In the genomic region with DNA sequence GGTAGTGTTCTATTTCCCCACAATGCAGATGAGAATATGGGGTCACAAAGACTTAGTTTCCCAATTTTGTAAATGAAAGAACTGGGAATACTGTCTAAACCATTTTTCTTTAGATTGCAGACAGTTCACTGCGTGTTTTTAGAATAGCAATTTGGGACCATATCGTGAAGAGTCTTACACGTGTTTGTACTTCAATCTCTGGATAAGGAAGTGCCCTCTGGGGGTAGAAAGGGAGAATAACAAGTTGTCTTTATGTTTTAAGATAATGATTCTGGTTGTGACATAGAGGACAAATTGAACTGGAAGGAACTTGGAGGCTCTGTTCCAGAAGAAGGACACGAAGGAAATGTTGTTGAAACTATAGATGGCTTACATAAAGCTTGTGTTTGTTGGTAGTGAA, we compare ENCODE assay signal across 8 cellular contexts.
A peak's percentile ranks its signal among the peaks of the same experiment; 100 is the strongest.
DNase-seq lines count a peak whose midpoint lies in the region; ATAC-seq and TF ChIP-seq lines count a peak whose summit lies in the region.

No MANE protein-coding gene starts in this region.

- 12 to 13% methylated on average over 4 of the region's 4 CpGs for WGBS in upper lobe of left lung, 2 donors

- H3K36me3 Mint-ChIP-seq in activated CD4-positive, alpha-beta T cell treated with anti-CD3 and anti-CD28 coated beads for 36 hours (ENCODE audit: low read depth): no peaks in the 10 kb centered on the region
- no peaks in the 10 kb centered on the region for H3K36me3 Mint-ChIP-seq in natural killer cell

- no peaks in the 10 kb centered on the region for H3K27me3 ChIP-seq in upper lobe of left lung

- no peak for TF ChIP-seq POLR2A in upper lobe of left lung (IDR thresholded peaks at IDR 0.05)

- H3K9me3 ChIP-seq in upper lobe of left lung: no peaks in the 10 kb centered on the region

- CTCF ChIA-PET in activated CD4-positive, alpha-beta T cell treated with anti-CD3 and anti-CD28 coated beads for 36 hours (lab: Charles Lee): no interaction called here

- H3K4me1 ChIP-seq in upper lobe of left lung: no peaks in the 10 kb centered on the region

- peak; percentile 33 for ATAC-seq in activated CD4-positive, alpha-beta T cell treated with anti-CD3 and anti-CD28 coated beads for 36 hours
- ATAC-seq in upper lobe of left lung (ENCODE audit: low FRiP score in 2 of 2) (no peak), GM21717 (IDR thresholded peaks at IDR 0.05; ENCODE audit: unreplicated experiment) (no peak), natural killer cell (no peak)

- TF ChIP-seq EP300 in upper lobe of left lung (IDR thresholded peaks at IDR 0.05): no peak

- H3K36me3 ChIP-seq in upper lobe of left lung: no peaks in the 10 kb centered on the region

- POLR2A ChIA-PET in activated CD4-positive, alpha-beta T cell treated with anti-CD3 and anti-CD28 coated beads for 36 hours (lab: Charles Lee): no interaction called here

- H3K27me3 Mint-ChIP-seq in activated CD4-positive, alpha-beta T cell treated with anti-CD3 and anti-CD28 coated beads for 36 hours: no peaks in the 10 kb centered on the region
- H3K27me3 Mint-ChIP-seq in natural killer cell (ENCODE audit: low read depth in 2 of 2): no peaks in the 10 kb centered on the region

- no peaks in the 10 kb centered on the region for H3K4me1 Mint-ChIP-seq in activated CD4-positive, alpha-beta T cell treated with anti-CD3 and anti-CD28 coated beads for 36 hours
- no peaks in the 10 kb centered on the region for H3K4me1 Mint-ChIP-seq in natural killer cell

- H3K27ac Mint-ChIP-seq in activated CD4-positive, alpha-beta T cell treated with anti-CD3 and anti-CD28 coated beads for 36 hours: no peak overlapping the region
- no peak overlapping the region for H3K27ac Mint-ChIP-seq in natural killer cell

- TF ChIP-seq CTCF in epithelial cell of proximal tubule (conservative IDR thresholded peaks at IDR 0.05; ENCODE audit: low read depth, low read length): peak; percentile 65
- peak in 4 of 6 experiments; percentile 9 to 29 (median 16) for TF ChIP-seq CTCF in upper lobe of left lung (IDR thresholded peaks at IDR 0.05)
- no peak for TF ChIP-seq CTCF in natural killer cell (IDR thresholded peaks at IDR 0.05)

- no peak for DNase-seq in activated CD4-positive, alpha-beta T cell treated with anti-CD3 and anti-CD28 coated beads for 36 hours
- DNase-seq in activated CD4-positive, alpha-beta T cell treated with anti-CD3 and anti-CD28 coated beads, Interleukin-2, amount 50 U/mL, for 48 hours: no peak
- peak; percentile 28 for DNase-seq in NCI-H524 treated with DMSO at 0.1 percent for 48 hours (lab: John Stamatoyannopoulos, UW)
- no peak for DNase-seq in epithelial cell of proximal tubule (ENCODE audit: low read depth)
- no peak for DNase-seq in upper lobe of left lung
- DNase-seq in COLO668 (lab: John Stamatoyannopoulos, UW; ENCODE audit: unreplicated experiment): no peak
- no peak for DNase-seq in natural killer cell

- no peak overlapping the region for H3K4me3 Mint-ChIP-seq in activated CD4-positive, alpha-beta T cell treated with anti-CD3 and anti-CD28 coated beads for 36 hours
- H3K4me3 Mint-ChIP-seq in natural killer cell: no peak overlapping the region

- intact Hi-C loops in activated CD4-positive, alpha-beta T cell treated with anti-CD3 and anti-CD28 coated beads for 36 hours (cut with DNase I, micrococcal nuclease): loop anchor here in 1 of 2 experiments (2.0 to 10.0 kb wide), 3 partner anchors 1152 to 1594 kb away; no protein-coding TSS in a partner anchor
- intact Hi-C loops in natural killer cell (cut with micrococcal nuclease): no loop called here

- no peaks in the 10 kb centered on the region for H3K9me3 Mint-ChIP-seq in activated CD4-positive, alpha-beta T cell treated with anti-CD3 and anti-CD28 coated beads for 36 hours (ENCODE audit: low read depth)
- H3K9me3 Mint-ChIP-seq in natural killer cell: peaks cover 5 to 12% of the 10 kb centered on the region in 2 donors

- H3K4me3 ChIP-seq in epithelial cell of proximal tubule (ENCODE audit: low read depth, low read length) (no peak overlapping the region), upper lobe of left lung (no peak overlapping the region)

- no peak overlapping the region for H3K27ac ChIP-seq in upper lobe of left lung
